15 cellular contexts compared by ENCODE assay signal in the genomic region with DNA sequence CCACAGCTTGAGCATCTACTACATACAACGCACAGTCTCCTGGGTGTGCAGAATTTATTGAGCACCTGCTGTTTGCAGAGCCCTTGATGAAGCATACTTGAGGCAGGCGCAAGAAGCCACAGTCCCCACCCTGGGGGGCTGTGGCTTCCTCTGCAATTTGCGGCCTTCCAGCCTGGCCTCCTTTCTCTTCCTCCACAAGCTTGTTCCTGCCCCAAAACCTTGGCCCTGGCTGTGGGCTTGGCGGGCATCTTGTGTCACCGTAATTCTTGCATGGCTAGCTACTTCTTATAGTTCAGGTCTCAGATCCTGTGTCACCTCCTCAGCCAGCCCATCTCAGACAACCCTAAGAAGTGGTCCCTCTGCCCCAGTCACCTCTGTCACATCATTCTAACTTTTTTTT. TPM values are rescaled to one million over a fixed set of nuclear protein-coding genes. Genes with fewer than 3 reads are reported as not detected.
DNase-seq lines count a peak whose midpoint lies in the region; ATAC-seq and TF ChIP-seq lines count a peak whose summit lies in the region.
"Had no signal": no experiment of that assay in that cellular context is flagged by ENCODE, and none has a peak within 500 bp of the region (broad histone marks: within the 10 kb centered on the region; RNA-seq: fewer than 3 reads in every experiment).

No MANE protein-coding gene starts in this region.

- CTCF ChIA-PET in activated CD8-positive, alpha-beta memory T cell treated with anti-CD3 and anti-CD28 coated beads, Interleukin-2, amount 10 ng/mL, durations not matched to agents 7 days and 5 days (lab: Charles Lee): interaction anchor here (1.0 to 2.6 kb wide), 5 partner anchors 11 to 47 kb away, joined by 3 to 10 read pairs (median 4); partner anchors contain the start of genes EEF2K and POLR3E
- CTCF ChIA-PET in CD8-positive, alpha-beta memory T cell (lab: Charles Lee): interaction anchor here (1.5 kb wide), 1 partner anchor 37 kb away, joined by 4 read pairs; no protein-coding TSS in a partner anchor

- intact Hi-C loops in body of pancreas (cut with DNase I): no loop called here

- H3K27me3 Mint-ChIP-seq in activated CD8-positive, alpha-beta memory T cell treated with anti-CD3 and anti-CD28 coated beads, Interleukin-2, amount 10 ng/mL, durations not matched to agents 7 days and 5 days: no peaks in the 10 kb centered on the region
- H3K27me3 Mint-ChIP-seq in CD8-positive, alpha-beta memory T cell: no peaks in the 10 kb centered on the region
- H3K27me3 Mint-ChIP-seq in immature natural killer cell (ENCODE audit: low read depth in 3 of 3): peaks cover 0 to 3% (median 0%) of the 10 kb centered on the region in 3 donors
- H3K27me3 Mint-ChIP-seq: B cell; CD4-positive, alpha-beta T cell had no signal

- H3K4me3 Mint-ChIP-seq in activated CD8-positive, alpha-beta memory T cell treated with anti-CD3 and anti-CD28 coated beads, Interleukin-2, amount 10 ng/mL, durations not matched to agents 7 days and 5 days: no peak overlapping the region
- peak overlapping the region in 3 of 7 donors; percentile 59 to 70 (median 61) for H3K4me3 Mint-ChIP-seq in CD8-positive, alpha-beta memory T cell
- H3K4me3 Mint-ChIP-seq in immature natural killer cell: peak overlapping the region; percentile 54 to 75 (median 71)
- H3K4me3 Mint-ChIP-seq: B cell; CD4-positive, alpha-beta T cell; GM23338 had no signal

- peak; percentile 47 for ATAC-seq in activated CD8-positive, alpha-beta memory T cell treated with anti-CD3 and anti-CD28 coated beads, Interleukin-2, amount 10 ng/mL, durations not matched to agents 7 days and 5 days
- no peak for ATAC-seq in body of pancreas

- H3K9ac ChIP-seq in BLaER1: no peak overlapping the region

- H3K4me3 ChIP-seq in BLaER1 (no peak overlapping the region), body of pancreas (no peak overlapping the region)
- no peak overlapping the region for H3K4me3 ChIP-seq in CD8-positive, alpha-beta memory T cell (ENCODE audit: low read length)
- H3K4me3 ChIP-seq: GM23338 had no signal

- TF ChIP-seq POLR2A in body of pancreas (IDR thresholded peaks at IDR 0.05): no peak

- TF ChIP-seq CTCF in body of pancreas (IDR thresholded peaks at IDR 0.05): no peak

- no peak overlapping the region for H3K27ac ChIP-seq in BLaER1
- no peak overlapping the region for H3K27ac ChIP-seq in CD8-positive, alpha-beta memory T cell (ENCODE audit: low read depth, low read length)
- no peak overlapping the region for H3K27ac ChIP-seq in body of pancreas
- H3K27ac ChIP-seq: C4-2B had no signal

- peak; percentile 50 for DNase-seq in activated CD8-positive, alpha-beta memory T cell treated with anti-CD3 and anti-CD28 coated beads, Interleukin-2, amount 10 ng/mL, durations not matched to agents 7 days and 5 days
- DNase-seq in activated CD8-positive, alpha-beta memory T cell treated with anti-CD3 and anti-CD28 coated beads for 24 hours: no peak
- DNase-seq in CD8-positive, alpha-beta memory T cell: no peak
- DNase-seq in immature natural killer cell: peak in 1 of 3 donors; percentile 6
- DNase-seq in T-helper 9 cell: no peak
- no peak for DNase-seq in body of pancreas
- DNase-seq: CD4-positive, alpha-beta T cell; DMS153; DMS79; GDM1; HCEC 1CT had no signal

- H3K27me3 ChIP-seq in BLaER1: no peaks in the 10 kb centered on the region
- H3K27me3 ChIP-seq in CD8-positive, alpha-beta memory T cell (ENCODE audit: insufficient read depth, low read length, poor library complexity, severe bottlenecking): no peaks in the 10 kb centered on the region
- H3K27me3 ChIP-seq in body of pancreas: no peaks in the 10 kb centered on the region

- peaks cover 18% of the 10 kb centered on the region for H3K4me1 Mint-ChIP-seq in activated CD8-positive, alpha-beta memory T cell treated with anti-CD3 and anti-CD28 coated beads, Interleukin-2, amount 10 ng/mL, durations not matched to agents 7 days and 5 days
- H3K4me1 Mint-ChIP-seq in CD8-positive, alpha-beta memory T cell: peaks cover 6 to 14% (median 11%) of the 10 kb centered on the region in 3 donors
- H3K4me1 Mint-ChIP-seq in immature natural killer cell: peaks cover 17 to 20% of the 10 kb centered on the region in 2 donors
- H3K4me1 Mint-ChIP-seq: B cell, GM23338 had no signal

- peaks cover 99% of the 10 kb centered on the region for H3K36me3 ChIP-seq in BLaER1
- peaks cover 28% of the 10 kb centered on the region for H3K36me3 ChIP-seq in CD8-positive, alpha-beta memory T cell (ENCODE audit: insufficient read depth, low read length)
- H3K36me3 ChIP-seq in body of pancreas (replicated peaks in 1 of 2; ENCODE audit: insufficient read depth in 1 of 2, low read depth in 2 of 2): peaks cover 20 to 46% of the 10 kb centered on the region in 2 donors

- POLR2A ChIA-PET in CD8-positive, alpha-beta memory T cell (lab: Charles Lee): no interaction called here

- peaks cover 15% of the 10 kb centered on the region for H3K4me1 ChIP-seq in BLaER1
- no peaks in the 10 kb centered on the region for H3K4me1 ChIP-seq in CD8-positive, alpha-beta memory T cell (ENCODE audit: insufficient read depth, low read length)
- no peaks in the 10 kb centered on the region for H3K4me1 ChIP-seq in body of pancreas

- H3K9me3 Mint-ChIP-seq in activated CD8-positive, alpha-beta memory T cell treated with anti-CD3 and anti-CD28 coated beads, Interleukin-2, amount 10 ng/mL, durations not matched to agents 7 days and 5 days (ENCODE audit: low read depth): peaks cover 3% of the 10 kb centered on the region
- no peaks in the 10 kb centered on the region for H3K9me3 Mint-ChIP-seq in CD8-positive, alpha-beta memory T cell
- H3K9me3 Mint-ChIP-seq in immature natural killer cell: no peaks in the 10 kb centered on the region
- H3K9me3 Mint-ChIP-seq: CD4-positive, alpha-beta T cell had no signal

- peaks cover 6% of the 10 kb centered on the region; the same call in 1 of the 2 replicates for H4K20me1 ChIP-seq in BLaER1

- WGBS in body of pancreas, 2 donors: 90 to 92% methylated on average over 2 to 5 of the region's 5 CpGs

- peaks cover 20% of the 10 kb centered on the region for H3K9me3 ChIP-seq in BLaER1
- H3K9me3 ChIP-seq in CD8-positive, alpha-beta memory T cell (ENCODE audit: low read length): no peaks in the 10 kb centered on the region
- H3K9me3 ChIP-seq in body of pancreas: no peaks in the 10 kb centered on the region

- peak overlapping the region; percentile 60 for H3K4me2 ChIP-seq in BLaER1
- H3K4me2 ChIP-seq: GM23338 had no signal

- peak overlapping the region; percentile 79 for H3K27ac Mint-ChIP-seq in activated CD8-positive, alpha-beta memory T cell treated with anti-CD3 and anti-CD28 coated beads, Interleukin-2, amount 10 ng/mL, durations not matched to agents 7 days and 5 days
- peak overlapping the region in 6 of 8 donors; percentile 14 to 92 (median 85) for H3K27ac Mint-ChIP-seq in CD8-positive, alpha-beta memory T cell
- H3K27ac Mint-ChIP-seq in immature natural killer cell: peak overlapping the region; percentile 64 to 85 (median 80)
- H3K27ac Mint-ChIP-seq: B cell; CD4-positive, alpha-beta T cell; GM23338 had no signal

- peaks cover 59% of the 10 kb centered on the region for H3K36me3 Mint-ChIP-seq in activated CD8-positive, alpha-beta memory T cell treated with anti-CD3 and anti-CD28 coated beads, Interleukin-2, amount 10 ng/mL, durations not matched to agents 7 days and 5 days
- peaks cover 9 to 74% (median 19%) of the 10 kb centered on the region in 3 donors for H3K36me3 Mint-ChIP-seq in CD8-positive, alpha-beta memory T cell
- peaks cover 8 to 29% (median 16%) of the 10 kb centered on the region in 3 donors for H3K36me3 Mint-ChIP-seq in immature natural killer cell

RNA-seq across cellular contexts. Expression of gene POLR3E, which starts 43.9 kb away (rescaled TPM):
- total RNA-seq in activated CD8-positive, alpha-beta memory T cell treated with anti-CD3 and anti-CD28 coated beads, Interleukin-2, amount 10 ng/mL, durations not matched to agents 7 days and 5 days: 10 to 100 TPM; 56.5 to 88.0 TPM
- total RNA-seq in CD8-positive, alpha-beta memory T cell: 100 to 1,000 TPM; 103 to 116 TPM
- 14.9 TPM for polyA plus RNA-seq in CD8-positive, alpha-beta memory T cell
- 10 to 100 TPM in 1 of 3 donors, 1 to 10 TPM in 2; 2.9 to 21.5 (median 6.9) TPM for polyA plus RNA-seq in immature natural killer cell
- total RNA-seq in body of pancreas: 10 to 100 TPM; 52.1 to 94.9 TPM

RNA-seq across cellular contexts. Expression of gene EEF2K, which starts 47.2 kb away (rescaled TPM):
- 10 to 100 TPM; 34.8 to 36.7 TPM for total RNA-seq in activated CD8-positive, alpha-beta memory T cell treated with anti-CD3 and anti-CD28 coated beads, Interleukin-2, amount 10 ng/mL, durations not matched to agents 7 days and 5 days
- total RNA-seq in CD8-positive, alpha-beta memory T cell: 10 to 100 TPM; 27.2 to 28.3 TPM
- 1.9 TPM for polyA plus RNA-seq in CD8-positive, alpha-beta memory T cell
- polyA plus RNA-seq in immature natural killer cell: 1 to 10 TPM in 2 of 3 donors, not detected in 1; 1.1 to 3.2 TPM
- 10 to 100 TPM; 23.6 to 25.1 TPM for total RNA-seq in body of pancreas
